24 cellular contexts compared by ENCODE assay signal in the genomic region with DNA sequence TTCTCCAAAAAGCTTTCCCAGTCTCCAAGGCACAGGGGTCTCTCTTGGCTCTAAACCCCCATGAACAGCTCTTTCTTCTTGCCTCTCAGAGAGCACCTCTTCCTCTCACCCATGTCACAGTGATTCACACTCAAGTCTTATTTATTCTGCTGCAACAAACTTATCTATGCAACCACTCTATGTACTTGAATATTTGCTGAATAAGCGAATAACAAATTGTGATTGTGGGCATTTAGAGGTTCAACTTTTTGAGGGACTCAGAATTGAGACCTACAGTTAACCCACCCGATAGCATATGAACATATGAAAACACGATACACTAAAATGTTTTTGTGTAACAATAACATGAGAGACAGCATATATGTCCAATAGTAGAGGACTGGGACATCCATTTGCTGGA.
DNase-seq lines count a peak whose midpoint lies in the region; ATAC-seq, FAIRE-seq and TF ChIP-seq lines count a peak whose summit lies in the region.
"Had no signal": no experiment of that assay in that cellular context is flagged by ENCODE, and none has a peak within 500 bp of the region (broad histone marks: within the 10 kb centered on the region; RNA-seq: fewer than 3 reads in every experiment).

No MANE protein-coding gene starts in this region.

- H3K36me3 ChIP-seq in HepG2 (replicated peaks in 1 of 2; ENCODE audit: control insufficient read depth in 1 of 2, insufficient read depth in 2 of 2, low read length in 2 of 2) = no peaks in the 10 kb centered on the region
- no peaks in the 10 kb centered on the region for H3K36me3 ChIP-seq in right lobe of liver
- H3K36me3 ChIP-seq in K562 (ENCODE audit: control insufficient read depth, insufficient read depth, low read length) = no peaks in the 10 kb centered on the region

- no peak overlapping the region for H2AFZ ChIP-seq in HepG2 (ENCODE audit: low read length)
- H2AFZ ChIP-seq in K562 (ENCODE audit: low read depth, low read length) = no peak overlapping the region

- BruUV-seq in HepG2 (replicated peaks; lab: Mats Ljungman, UMichigan) (no TSS peak), K562 (replicated peaks; lab: Mats Ljungman, UMichigan) (no TSS peak)

- H3K27ac ChIP-seq in HepG2 (ENCODE audit: extremely low read length, insufficient read depth, low read length) (no peak overlapping the region), right lobe of liver (no peak overlapping the region), K562 (ENCODE audit: extremely low read depth, low read depth, low read length) (no peak overlapping the region)
- H3K27ac ChIP-seq: 22Rv1, BLaER1 had no signal

- H3K9me1 ChIP-seq in K562 (ENCODE audit: control insufficient read depth, insufficient read depth, low read length) = no peaks in the 10 kb centered on the region

- H3K4me1 ChIP-seq in HepG2 (ENCODE audit: insufficient read depth, low read length) (no peaks in the 10 kb centered on the region), right lobe of liver (no peaks in the 10 kb centered on the region), K562 (replicated peaks in 1 of 2; ENCODE audit: control insufficient read depth in 2 of 2, insufficient read depth in 2 of 2, low read length in 2 of 2) (no peaks in the 10 kb centered on the region)
- H3K4me1 ChIP-seq: BLaER1 had no signal

- no peaks in the 10 kb centered on the region for H3K9me3 ChIP-seq in HepG2 (ENCODE audit: low read length)
- H3K9me3 ChIP-seq in right lobe of liver = no peaks in the 10 kb centered on the region
- H3K9me3 ChIP-seq in K562 (replicated peaks; ENCODE audit: control insufficient read depth, insufficient read depth, low read depth, low read length) = no peaks in the 10 kb centered on the region
- H3K9me3 ChIP-seq: BE2C, BLaER1 had no signal

- no peak for TF ChIP-seq EP300 in HepG2 (IDR thresholded peaks at IDR 0.05; ENCODE audit: low read depth in 2 of 2, low read length in 2 of 2)
- no peak for TF ChIP-seq EP300 in HepG2 (CRISPR knock-in tag; IDR thresholded peaks at IDR 0.05; ENCODE audit: borderline replicate concordance)
- TF ChIP-seq EP300 in K562 (IDR thresholded peaks at IDR 0.05; ENCODE audit: low read length) = no peak

- H3K4me2 ChIP-seq in HepG2 (ENCODE audit: low read depth, low read length) = no peak overlapping the region
- H3K4me2 ChIP-seq in K562 (ENCODE audit: insufficient read depth, low read length) = no peak overlapping the region
- H3K4me2 ChIP-seq: BLaER1 had no signal

- CTCF ChIA-PET in HepG2 (lab: Yijun Ruan, JAX; ENCODE audit: low intra/inter-chr PET ratio, low total read pairs) = no interaction called here
- CTCF ChIA-PET in K562 (lab: Yijun Ruan, JAX; ENCODE audit: low intra/inter-chr PET ratio) = no interaction called here

- H3K9ac ChIP-seq in HepG2 (ENCODE audit: insufficient read depth, low read depth, low read length) (no peak overlapping the region), K562 (ENCODE audit: insufficient read depth in 1 of 2, low read depth in 2 of 2, low read length in 2 of 2) (no peak overlapping the region)
- H3K9ac ChIP-seq: BLaER1 had no signal

- TF ChIP-seq CTCF in HepG2 (CRISPR knock-in tag; IDR thresholded peaks at IDR 0.05) = no peak
- TF ChIP-seq CTCF in right lobe of liver (IDR thresholded peaks at IDR 0.05) = no peak
- TF ChIP-seq CTCF in K562 (IDR thresholded peaks at IDR 0.05 in 2 of 3, conservative IDR thresholded peaks at IDR 0.05 in 1 of 3; ENCODE audit: insufficient read depth in 2 of 3, low read depth in 1 of 3, low read length in 3 of 3) = no peak

- H3K79me2 ChIP-seq in HepG2 (ENCODE audit: insufficient read depth, low read length) = no peaks in the 10 kb centered on the region
- no peaks in the 10 kb centered on the region for H3K79me2 ChIP-seq in K562 (ENCODE audit: control insufficient read depth, insufficient read depth, low read length)

- intact Hi-C loops in HepG2 (cut with micrococcal nuclease; ENCODE audit: unreplicated experiment) = no loop called here
- intact Hi-C loops in right lobe of liver (cut with DNase I) = loop anchor here in 1 of 2 donors (10.0 kb wide), 1 partner anchor 57 kb away; no protein-coding TSS in a partner anchor
- intact Hi-C loops in K562 (cut with micrococcal nuclease) = no loop called here

- ATAC-seq in HepG2 (no peak), right lobe of liver (no peak), K562 (no peak), HG03139 (IDR thresholded peaks at IDR 0.05; ENCODE audit: unreplicated experiment) (no peak)
- ATAC-seq: GM12878 had no signal

- TF ChIP-seq RAD21 in HepG2 (CRISPR knock-in tag; IDR thresholded peaks at IDR 0.05) (no peak), K562 (CRISPR knock-in tag; conservative IDR thresholded peaks at IDR 0.05 in 1 of 2, IDR thresholded peaks at IDR 0.05 in 1 of 2) (no peak)

- TF ChIP-seq POLR2A in HepG2 (IDR thresholded peaks at IDR 0.05; ENCODE audit: insufficient read depth in 1 of 2, low read depth in 2 of 2, low read length in 2 of 2) = no peak
- TF ChIP-seq POLR2A in right lobe of liver (IDR thresholded peaks at IDR 0.05) = no peak
- no peak for TF ChIP-seq POLR2A in K562 (conservative IDR thresholded peaks at IDR 0.05)

- in situ Hi-C loops in HepG2 (cut with HindIII; ENCODE audit: extremely low pct_ligation_motif_present, low pct_unique_long_range_greater_than_20kb) = no loop called here
- in situ Hi-C loops in K562 (cut with MboI) = no loop called here

- 5% methylated on average over 3 of the region's 3 CpGs for WGBS in HepG2 (ENCODE audit: low lambda C conversion rate)
- WGBS in right lobe of liver (ENCODE audit: insufficient coverage, low coverage, low lambda C conversion rate, missing lambda C conversion rate) = 87% methylated on average over 3 of the region's 3 CpGs
- 0% methylated on average over 3 of the region's 3 CpGs for WGBS in K562 (ENCODE audit: insufficient coverage, low coverage, missing lambda C conversion rate)

- FAIRE-seq in HepG2 (lab: Jason Lieb, UNC) = no peak
- no peak for FAIRE-seq in K562 (lab: Jason Lieb, UNC)
- FAIRE-seq: GM12878, GM12892, GM18507 had no signal

- DNase-seq in HepG2 (ENCODE audit: low spot score) (no peak), right lobe of liver (no peak), K562 (ENCODE audit: extremely low read depth in 1 of 4, low spot score in 3 of 4) (no peak), SIG-M5 (lab: John Stamatoyannopoulos, UW) (no peak)
- DNase-seq: ACHN; BE2C; C1 segment of cervical spinal cord; CD4-positive, alpha-beta memory T cell; CD4-positive, CD25-positive, alpha-beta regulatory T cell; CD8-positive, alpha-beta memory T cell; COR-L47; DMS 273 treated with DMSO at 0.1 percent for 48 hours; DMS153; DMS53; DMS79; DND-41; EL; GDM1 had no signal

- H3K4me3 ChIP-seq in HepG2 (replicated peaks in 1 of 3; ENCODE audit: insufficient read depth in 1 of 3, low read depth in 2 of 3, low read length in 3 of 3) (no peak overlapping the region), right lobe of liver (no peak overlapping the region), K562 (no peak overlapping the region)
- H3K4me3 ChIP-seq: BLaER1, GM12878 had no signal

- H3K27me3 ChIP-seq in HepG2 (ENCODE audit: control insufficient read depth in 1 of 2, insufficient read depth in 2 of 2, low read length in 2 of 2) = peaks cover 3 to 32% of the 10 kb centered on the region in 2 experiments; a peak in 2 of 5 replicates
- H3K27me3 ChIP-seq in right lobe of liver = no peaks in the 10 kb centered on the region
- peaks cover 0 to 11% of the 10 kb centered on the region in 2 experiments; a peak in 3 of 5 replicates for H3K27me3 ChIP-seq in K562 (ENCODE audit: control insufficient read depth in 2 of 2, insufficient read depth in 2 of 2, low read length in 2 of 2)
- H3K27me3 ChIP-seq: BE2C, BLaER1 had no signal

- POLR2A ChIA-PET in HepG2 (lab: Yijun Ruan, JAX) = no interaction called here
- POLR2A ChIA-PET in K562 (lab: Yijun Ruan, JAX) = no interaction called here

- H4K20me1 ChIP-seq in HepG2 (ENCODE audit: insufficient read depth, low read length) = no peaks in the 10 kb centered on the region
- H4K20me1 ChIP-seq in K562 (replicated peaks; ENCODE audit: control insufficient read depth, insufficient read depth, low read length) = no peaks in the 10 kb centered on the region
- H4K20me1 ChIP-seq: BLaER1 had no signal

TF ChIP-seq in HepG2, 621 proteins besides CTCF, POLR2A, EP300 and RAD21 (continues in another document):
- TF ChIP-seq MAFF (IDR thresholded peaks at IDR 0.05; ENCODE audit: low read depth, low read length) (peak; percentile 95), MAFK (conservative IDR thresholded peaks at IDR 0.05 in 1 of 2, IDR thresholded peaks at IDR 0.05 in 1 of 2; ENCODE audit: low read length in 2 of 2) (peak; percentile 93 to 95), ZNF720 (CRISPR knock-in tag; IDR thresholded peaks at IDR 0.05) (no peak), SOX13 (IDR thresholded peaks at IDR 0.05) (no peak), SOX13 (CRISPR knock-in tag; conservative IDR thresholded peaks at IDR 0.05 in 1 of 2, IDR thresholded peaks at IDR 0.05 in 1 of 2) (no peak), NBN (conservative IDR thresholded peaks at IDR 0.05) (no peak), PHB2 (IDR thresholded peaks at IDR 0.05; ENCODE audit: partially characterized antibody) (no peak), TBX3 (IDR thresholded peaks at IDR 0.05; ENCODE audit: borderline replicate concordance) (no peak)

TF ChIP-seq in K562, 482 proteins besides CTCF, POLR2A, EP300 and RAD21 (continues in another document):
- TF ChIP-seq ZNF830 (CRISPR knock-in tag; IDR thresholded peaks at IDR 0.05) (no peak), TEAD1 (CRISPR knock-in tag; IDR thresholded peaks at IDR 0.05) (no peak), ZNF134 (CRISPR knock-in tag; conservative IDR thresholded peaks at IDR 0.05) (no peak), RNF2 (IDR thresholded peaks at IDR 0.05) (no peak), RFX7 (CRISPR knock-in tag; IDR thresholded peaks at IDR 0.05) (no peak), ZNF316 (IDR thresholded peaks at IDR 0.05) (peak; percentile 88), NR4A1 (CRISPR knock-in tag; IDR thresholded peaks at IDR 0.05) (no peak), NR4A1 (tag; IDR thresholded peaks at IDR 0.05) (no peak)
- TF ChIP-seq, protein P1, sequence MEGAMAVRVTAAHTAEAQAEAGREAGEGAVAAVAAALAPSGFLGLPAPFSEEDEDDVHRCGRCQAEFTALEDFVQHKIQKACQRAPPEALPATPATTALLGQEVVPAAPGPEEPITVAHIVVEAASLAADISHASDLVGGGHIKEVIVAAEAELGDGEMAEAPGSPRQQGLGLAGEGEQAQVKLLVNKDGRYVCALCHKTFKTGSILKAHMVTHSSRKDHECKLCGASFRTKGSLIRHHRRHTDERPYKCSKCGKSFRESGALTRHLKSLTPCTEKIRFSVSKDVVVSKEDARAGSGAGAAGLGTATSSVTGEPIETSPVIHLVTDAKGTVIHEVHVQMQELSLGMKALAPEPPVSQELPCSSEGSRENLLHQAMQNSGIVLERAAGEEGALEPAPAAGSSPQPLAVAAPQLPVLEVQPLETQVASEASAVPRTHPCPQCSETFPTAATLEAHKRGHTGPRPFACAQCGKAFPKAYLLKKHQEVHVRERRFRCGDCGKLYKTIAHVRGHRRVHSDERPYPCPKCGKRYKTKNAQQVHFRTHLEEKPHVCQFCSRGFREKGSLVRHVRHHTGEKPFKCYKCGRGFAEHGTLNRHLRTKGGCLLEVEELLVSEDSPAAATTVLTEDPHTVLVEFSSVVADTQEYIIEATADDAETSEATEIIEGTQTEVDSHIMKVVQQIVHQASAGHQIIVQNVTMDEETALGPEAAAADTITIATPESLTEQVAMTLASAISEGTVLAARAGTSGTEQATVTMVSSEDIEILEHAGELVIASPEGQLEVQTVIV (CRISPR knock-in tag; IDR thresholded peaks at IDR 0.05; ENCODE audit: borderline replicate concordance) = no peak

Comparison
In these comparisons a context has a peak if more than half of its experiments do, and no peak if none do; other contexts are left out.
1. Of the 241 proteins assayed by ChIP-seq in both HepG2 and K562: peak only in HepG2: none; only in K562: MAFG; in both: MAFF and MAFK; in neither: 238.